7 cellular contexts compared by ENCODE assay signal in genomic region chr10:16520900-16521299, GRCh38. TPM values are rescaled to one million over a fixed set of nuclear protein-coding genes. Genes with fewer than 3 reads are reported as not detected.
DNase-seq lines count a peak whose midpoint lies in the region; ATAC-seq and TF ChIP-seq lines count a peak whose summit lies in the region.

No MANE protein-coding gene starts in this region.

- no peak overlapping the region for H3K9ac ChIP-seq in OCI-LY1 (ENCODE audit: low read length)

- no peaks in the 10 kb centered on the region for H3F3A ChIP-seq in OCI-LY1 (ENCODE audit: insufficient read depth, low read length)

- H2AFZ ChIP-seq in OCI-LY1 (ENCODE audit: low read length), result no peak overlapping the region

- peaks cover 7% of the 10 kb centered on the region for H3K4me1 ChIP-seq in OCI-LY1 (ENCODE audit: insufficient read depth, low read length, severe bottlenecking)
- no peaks in the 10 kb centered on the region for H3K4me1 ChIP-seq in testis

- H3K9me3 ChIP-seq in OCI-LY1 (ENCODE audit: low read length) (no peaks in the 10 kb centered on the region), testis (no peaks in the 10 kb centered on the region)

- H3K27ac Mint-ChIP-seq in central memory CD8-positive, alpha-beta T cell (ENCODE audit: low read depth), result no peak overlapping the region

- TF ChIP-seq POLR2A in lower leg skin (IDR thresholded peaks at IDR 0.05) (no peak), testis (IDR thresholded peaks at IDR 0.05) (no peak)

- H3K9me2 ChIP-seq in OCI-LY1 (ENCODE audit: low read depth, low read length), result no peaks in the 10 kb centered on the region

- peak overlapping the region; percentile 86 for H3K4me3 Mint-ChIP-seq in central memory CD8-positive, alpha-beta T cell

- TF ChIP-seq CTCF in HFF-Myc (IDR thresholded peaks at IDR 0.05; ENCODE audit: low read depth, low read length, missing control alignments) (peak; percentile 26), OCI-LY1 (IDR thresholded peaks at IDR 0.05; ENCODE audit: low read length) (no peak), lower leg skin (IDR thresholded peaks at IDR 0.05) (no peak), testis (IDR thresholded peaks at IDR 0.05) (no peak)

- H3K27ac ChIP-seq in OCI-LY1 (ENCODE audit: low read depth, low read length, poor library complexity, severe bottlenecking), result no peak overlapping the region
- no peak overlapping the region for H3K27ac ChIP-seq in testis

- H4K20me1 ChIP-seq in OCI-LY1 (ENCODE audit: insufficient read depth, low read length), result no peaks in the 10 kb centered on the region

- peak; percentile 68 for ATAC-seq in GM18498 (IDR thresholded peaks at IDR 0.05; ENCODE audit: unreplicated experiment)
- peak; percentile 9 for ATAC-seq in central memory CD8-positive, alpha-beta T cell (replicated peaks; ENCODE audit: extremely low read depth, poor library complexity, severe bottlenecking)

- H3K4me3 ChIP-seq in HFF-Myc (replicated peaks; ENCODE audit: low read depth, low read length) (peak overlapping the region; percentile 30), OCI-LY1 (ENCODE audit: low read depth, low read length, poor library complexity, severe bottlenecking) (peak overlapping the region; percentile 36), lower leg skin (ENCODE audit: low read depth, poor library complexity, severe bottlenecking) (peak overlapping the region; percentile 38), testis (peak overlapping the region; percentile 36 to 38)

- H3K27me3 Mint-ChIP-seq in central memory CD8-positive, alpha-beta T cell, result peaks cover 60% of the 10 kb centered on the region

- intact Hi-C loops in lower leg skin (cut with DNase I; ENCODE audit: low total_unique reads) (no loop called here), testis (cut with DNase I; ENCODE audit: low total_unique reads) (no loop called here)

- no peaks in the 10 kb centered on the region for H3K79me2 ChIP-seq in OCI-LY1 (ENCODE audit: insufficient read depth, low read length)

- WGBS in lower leg skin, 2 donors, result 0% methylated on average over 7 of the region's 39 CpGs; no CpG with 5 or more reads in 1 of the 2 donors
- 1% methylated on average over 17 of the region's 39 CpGs; no CpG with 5 or more reads in 1 of the 2 donors for WGBS in testis, 2 donors

- H3K27me3 ChIP-seq in OCI-LY1 (ENCODE audit: insufficient read depth, low read length) (no peaks in the 10 kb centered on the region), testis (no peaks in the 10 kb centered on the region)

- no peaks in the 10 kb centered on the region for H3K36me3 Mint-ChIP-seq in central memory CD8-positive, alpha-beta T cell (ENCODE audit: insufficient read depth)

- DNase-seq in HFF-Myc (ENCODE audit: extremely low read depth, low read depth) (no peak), lower leg skin (ENCODE audit: low spot score in 2 of 2) (no peak), testis (no peak), GOT3 (lab: John Stamatoyannopoulos, UW) (no peak)
- no peak for DNase-seq in central memory CD8-positive, alpha-beta T cell (ENCODE audit: low spot score in 2 of 2)

- H3K4me2 ChIP-seq in OCI-LY1 (ENCODE audit: low read length), result peak overlapping the region; percentile 49; the same call in 1 of the 2 replicates

- H3K36me3 ChIP-seq in OCI-LY1 (ENCODE audit: insufficient read depth, low read length) (no peaks in the 10 kb centered on the region), testis (ENCODE audit: low read depth, missing control alignments) (no peaks in the 10 kb centered on the region)

- no peaks in the 10 kb centered on the region for H3K9me3 Mint-ChIP-seq in central memory CD8-positive, alpha-beta T cell

- peaks cover 6% of the 10 kb centered on the region for H3K4me1 Mint-ChIP-seq in central memory CD8-positive, alpha-beta T cell

RNA-seq across cellular contexts. Expression of gene C1QL3, which starts 0.8 kb away (rescaled TPM):
- total RNA-seq in lower leg skin (under 1 TPM in 1 of 4 donors, not detected in 3; 0.79 TPM), testis (under 1 TPM; 0.16 to 0.25 TPM)
- not detected for polyA plus RNA-seq in testis (ENCODE audit: insufficient read depth, low read depth, low replicate concordance)
